16 cellular contexts compared by ENCODE assay signal in the genomic region with DNA sequence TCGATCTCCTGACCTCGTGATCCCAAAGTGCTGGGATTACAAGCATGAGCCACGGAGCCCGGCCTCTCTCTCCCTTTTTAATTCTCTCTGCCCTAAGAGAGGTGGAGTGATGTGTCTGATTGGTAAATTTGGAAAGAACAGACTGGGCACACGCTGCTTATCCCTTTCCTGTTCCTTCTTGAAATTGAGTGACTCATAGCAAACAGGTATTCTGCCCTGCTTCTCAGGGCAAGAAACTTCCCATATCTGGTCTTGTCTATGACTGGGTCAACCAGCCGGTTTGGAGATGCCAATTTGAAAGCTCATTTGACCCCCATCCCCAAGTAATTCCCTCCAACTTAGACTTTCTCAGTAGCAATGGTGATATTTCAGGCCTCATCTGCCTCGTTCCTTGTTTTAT. TPM values are rescaled to one million over a fixed set of nuclear protein-coding genes. Genes with fewer than 3 reads are reported as not detected.
A peak's percentile ranks its signal among the peaks of the same experiment; 100 is the strongest.
DNase-seq lines count a peak whose midpoint lies in the region; ATAC-seq and TF ChIP-seq lines count a peak whose summit lies in the region.
"Had no signal": no experiment of that assay in that cellular context is flagged by ENCODE, and none has a peak within 500 bp of the region (broad histone marks: within the 10 kb centered on the region; RNA-seq: fewer than 3 reads in every experiment).

No MANE protein-coding gene starts in this region.

- no peaks in the 10 kb centered on the region for H3K9me3 ChIP-seq in breast epithelium
- no peaks in the 10 kb centered on the region for H3K9me3 ChIP-seq in mammary epithelial cell (replicated peaks; ENCODE audit: insufficient read depth, low read length)
- H3K9me3 ChIP-seq: BLaER1 treated with 17β-estradiol and CSF1 and Interleukin-3, amounts not matched to agents 10 nM and 100 nM had no signal

- intact Hi-C loops in MCF 10A (cut with micrococcal nuclease): loop anchor here (10.0 kb wide), 1 partner anchor 110 kb away; no protein-coding TSS in a partner anchor
- intact Hi-C loops in breast epithelium (cut with DNase I; ENCODE audit: low total_unique reads): no loop called here
- intact Hi-C loops in mammary epithelial cell (cut with micrococcal nuclease): loop anchor here (5.0 to 10.0 kb wide), 3 partner anchors 108 to 390 kb away; no protein-coding TSS in a partner anchor

- no peak overlapping the region for H3K27ac ChIP-seq in breast epithelium
- no peak overlapping the region for H3K27ac ChIP-seq in mammary epithelial cell (ENCODE audit: insufficient read depth, low read depth, low read length)
- H3K27ac ChIP-seq: BLaER1 treated with 17β-estradiol and CSF1 and Interleukin-3, amounts not matched to agents 10 nM and 100 nM had no signal

- no peaks in the 10 kb centered on the region for H3K27me3 ChIP-seq in breast epithelium
- H3K27me3 ChIP-seq in mammary epithelial cell (ENCODE audit: insufficient read depth, low read length): no peaks in the 10 kb centered on the region
- H3K27me3 ChIP-seq: BLaER1 treated with 17β-estradiol and CSF1 and Interleukin-3, amounts not matched to agents 10 nM and 100 nM had no signal

- POLR2A ChIA-PET in MCF 10A (lab: Yijun Ruan, JAX): no interaction called here

- no peak overlapping the region for H3K4me2 ChIP-seq in mammary epithelial cell (ENCODE audit: insufficient read depth, low read depth, low read length)
- H3K4me2 ChIP-seq: BLaER1 treated with 17β-estradiol and CSF1 and Interleukin-3, amounts not matched to agents 10 nM and 100 nM had no signal

- H3K4me3 ChIP-seq in breast epithelium (no peak overlapping the region), mammary epithelial cell (replicated peaks in 1 of 3; ENCODE audit: insufficient read depth in 1 of 3, low read depth in 2 of 3, low read length in 3 of 3) (no peak overlapping the region)
- H3K4me3 ChIP-seq: BLaER1 treated with 17β-estradiol and CSF1 and Interleukin-3, amounts not matched to agents 10 nM and 100 nM had no signal

- in situ Hi-C loops in mammary epithelial cell (cut with MboI; ENCODE audit: low sequenced_read_pairs in 2 of 2): loop anchor here in 1 of 2 donors (10.0 kb wide), 1 partner anchor 520 kb away; no protein-coding TSS in a partner anchor

- BruUV-seq in MCF 10A (replicated peaks; lab: Mats Ljungman, UMichigan) (no TSS peak), mammary epithelial cell (replicated peaks; lab: Mats Ljungman, UMichigan) (no TSS peak)

- H3K4me1 ChIP-seq in breast epithelium (no peaks in the 10 kb centered on the region), mammary epithelial cell (ENCODE audit: insufficient read depth, low read length) (no peaks in the 10 kb centered on the region)
- H3K4me1 ChIP-seq: BLaER1 treated with 17β-estradiol and CSF1 and Interleukin-3, amounts not matched to agents 10 nM and 100 nM had no signal

- dilution Hi-C loops in mammary epithelial cell (cut with HindIII; ENCODE audit: low sequenced_read_pairs): no loop called here

- ATAC-seq in esophagus mucosa (peak; percentile 96), GM19397 (IDR thresholded peaks at IDR 0.05; ENCODE audit: unreplicated experiment) (no peak), HG02678 (IDR thresholded peaks at IDR 0.05; ENCODE audit: unreplicated experiment) (no peak)
- ATAC-seq: HepG2 had no signal

- H3K36me3 ChIP-seq in breast epithelium (no peaks in the 10 kb centered on the region), mammary epithelial cell (ENCODE audit: insufficient read depth, low read length) (no peaks in the 10 kb centered on the region)
- H3K36me3 ChIP-seq: BLaER1 treated with 17β-estradiol and CSF1 and Interleukin-3, amounts not matched to agents 10 nM and 100 nM had no signal

- H3K9me3 Mint-ChIP-seq in MCF 10A (ENCODE audit: unreplicated experiment): no peaks in the 10 kb centered on the region
- H3K9me3 Mint-ChIP-seq: H9 had no signal

- H2AFZ ChIP-seq in mammary epithelial cell (ENCODE audit: low read depth, low read length): no peak overlapping the region

- no peaks in the 10 kb centered on the region for H4K20me1 ChIP-seq in mammary epithelial cell (ENCODE audit: insufficient read depth, low read length)
- H4K20me1 ChIP-seq: BLaER1 treated with 17β-estradiol and CSF1 and Interleukin-3, amounts not matched to agents 10 nM and 100 nM had no signal

- H3K4me3 Mint-ChIP-seq in MCF 10A (ENCODE audit: unreplicated experiment): no peak overlapping the region
- H3K4me3 Mint-ChIP-seq: CD4-positive, CD25-positive, alpha-beta regulatory T cell; H9 had no signal

- H3K27me3 Mint-ChIP-seq in MCF 10A (ENCODE audit: insufficient read depth, unreplicated experiment): no peaks in the 10 kb centered on the region
- H3K27me3 Mint-ChIP-seq: CD4-positive, CD25-positive, alpha-beta regulatory T cell had no signal

- CTCF ChIA-PET in MCF 10A (lab: Yijun Ruan, JAX): interaction anchor here (0.6 kb wide), 1 partner anchor 20 kb away, joined by 4 read pairs; no protein-coding TSS in a partner anchor
- CTCF ChIA-PET in mammary epithelial cell (lab: Charles Lee; ENCODE audit: low non-redundant PET): no interaction called here

- no peak for TF ChIP-seq CTCF in MCF 10A (IDR thresholded peaks at IDR 0.05; ENCODE audit: unreplicated experiment)
- no peak for TF ChIP-seq CTCF in breast epithelium (IDR thresholded peaks at IDR 0.05)
- no peak for TF ChIP-seq CTCF in mammary epithelial cell (conservative IDR thresholded peaks at IDR 0.05 in 1 of 2, IDR thresholded peaks at IDR 0.05 in 1 of 2; ENCODE audit: extremely low read depth in 1 of 2, insufficient read depth in 1 of 2, low read depth in 1 of 2, low read length in 2 of 2)

- 88% methylated on average over 7 of the region's 7 CpGs for WGBS in mammary epithelial cell (ENCODE audit: low coverage, missing lambda C conversion rate)

- no peak overlapping the region for H3K9ac ChIP-seq in mammary epithelial cell (ENCODE audit: insufficient read depth, low read length)
- H3K9ac ChIP-seq: BLaER1 treated with 17β-estradiol and CSF1 and Interleukin-3, amounts not matched to agents 10 nM and 100 nM had no signal

- H3K79me2 ChIP-seq in mammary epithelial cell (ENCODE audit: insufficient read depth, low read length): no peaks in the 10 kb centered on the region

- no peak overlapping the region for H3K27ac Mint-ChIP-seq in MCF 10A (ENCODE audit: low read depth, unreplicated experiment)
- H3K27ac Mint-ChIP-seq: CD4-positive, CD25-positive, alpha-beta regulatory T cell; H9 had no signal

- no peaks in the 10 kb centered on the region for H3K4me1 Mint-ChIP-seq in MCF 10A (ENCODE audit: insufficient read depth, unreplicated experiment)
- H3K4me1 Mint-ChIP-seq: CD4-positive, CD25-positive, alpha-beta regulatory T cell had no signal

- TF ChIP-seq POLR2A in breast epithelium (IDR thresholded peaks at IDR 0.05): no peak

- no peaks in the 10 kb centered on the region for H3K36me3 Mint-ChIP-seq in MCF 10A (ENCODE audit: insufficient read depth, unreplicated experiment)
- H3K36me3 Mint-ChIP-seq: CD4-positive, CD25-positive, alpha-beta regulatory T cell had no signal

- DNase-seq in MCF 10A (ENCODE audit: unreplicated experiment) (peak; percentile 12), breast epithelium (ENCODE audit: low spot score in 2 of 2) (no peak), mammary epithelial cell (peak; percentile 72), NCI-H748 (lab: John Stamatoyannopoulos, UW; ENCODE audit: unreplicated experiment) (no peak)
- DNase-seq: ACHN; CD4-positive, CD25-positive, alpha-beta regulatory T cell; DMS 273 treated with DMSO at 0.1 percent for 48 hours; DMS79 treated with DMSO at 0.1 percent for 48 hours; EL; GOT3; H9 had no signal

RNA-seq across cellular contexts. Expression of a gene that starts 15.0 kb away (rescaled TPM):
- total RNA-seq in MCF 10A (2022) (not detected in 2 replicates), breast epithelium (1 to 10 TPM in 1 of 3 donors, under 1 TPM in 1, not detected in 1; 0.48 to 1.9 TPM), mammary epithelial cell (not detected), esophagus mucosa (1.6 TPM)
- not detected for polyA plus RNA-seq in mammary epithelial cell
- polyA minus RNA-seq in mammary epithelial cell: not detected
- total RNA-seq: CD4-positive, CD25-positive, alpha-beta regulatory T cell; HepG2 had no signal
- polyA plus RNA-seq: CD4-positive, CD25-positive, alpha-beta regulatory T cell; HepG2 had no signal

Comparison
In these comparisons a context has a peak if more than half of its experiments do, and no peak if none do; other contexts are left out.
1. DNase-seq: peak in MCF 10A (single experiment) and mammary epithelial cell (single experiment); none in breast epithelium (0 of 2) and NCI-H748 (single experiment).